In the genomic region with DNA sequence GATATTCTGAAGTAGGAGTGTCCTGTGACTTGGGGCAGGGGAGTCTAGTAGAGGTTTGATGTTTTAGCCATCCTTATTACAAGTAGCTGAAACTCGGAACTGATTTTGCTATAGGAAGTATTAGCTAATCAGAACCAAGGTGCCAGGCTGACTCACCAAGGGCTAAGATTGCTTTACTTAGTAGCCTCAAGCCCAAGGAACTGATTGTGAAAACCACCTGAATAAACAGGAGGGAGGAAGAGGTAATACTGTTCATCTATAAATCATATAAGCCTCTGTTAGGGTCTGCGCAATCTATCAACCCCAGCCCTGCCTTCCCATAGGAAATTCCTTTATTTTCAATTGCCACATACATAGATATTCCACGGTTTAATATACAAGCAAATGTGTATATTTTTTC, we compare ENCODE assay signal across 7 cellular contexts. TPM values are rescaled to one million over a fixed set of nuclear protein-coding genes. Genes with fewer than 3 reads are reported as not detected.
A peak's percentile ranks its signal among the peaks of the same experiment; 100 is the strongest.
DNase-seq lines count a peak whose midpoint lies in the region; ATAC-seq and TF ChIP-seq lines count a peak whose summit lies in the region.

No MANE protein-coding gene starts in this region.

- POLR2A ChIA-PET in T-cell (lab: Charles Lee) = interaction anchor here in 1 of 2 donors (1.5 kb wide), 1 partner anchor 8 kb away, joined by 7 read pairs; no protein-coding TSS in a partner anchor

- peak in 1 of 4 experiments; percentile 15 for ATAC-seq in T-cell (replicated peaks in 1 of 4)
- peak; percentile 32 for ATAC-seq in stimulated activated memory B cell treated with anti-CD40 and anti-IgM and Interleukin-4, amounts not matched to agents 10 μg/mL and 1 μg/mL and 100 μg/mL, for 72 hours
- ATAC-seq in GM19324 (IDR thresholded peaks at IDR 0.05; ENCODE audit: low FRiP score, unreplicated experiment) = no peak
- ATAC-seq in HG03039 (IDR thresholded peaks at IDR 0.05; ENCODE audit: unreplicated experiment) = no peak

- H3K27me3 Mint-ChIP-seq in HFFc6 (ENCODE audit: insufficient read depth) (no peaks in the 10 kb centered on the region; the same call in 1 of the 2 replicates), T-cell (no peaks in the 10 kb centered on the region)
- no peaks in the 10 kb centered on the region for H3K27me3 Mint-ChIP-seq in stimulated activated memory B cell treated with anti-CD40 and anti-IgM and Interleukin-4, amounts not matched to agents 10 μg/mL and 1 μg/mL and 100 μg/mL, for 72 hours

- CTCF ChIA-PET in T-cell (lab: Charles Lee) = interaction anchor here (0.6 to 0.7 kb wide), 3 partner anchors 10 to 300 kb away, joined by 3 read pairs; no protein-coding TSS in a partner anchor

- H3K4me3 Mint-ChIP-seq in HFFc6 (peak overlapping the region; percentile 84), T-cell (peak overlapping the region; percentile 36 to 69 (median 45))
- H3K4me3 Mint-ChIP-seq in stimulated activated memory B cell treated with anti-CD40 and anti-IgM and Interleukin-4, amounts not matched to agents 10 μg/mL and 1 μg/mL and 100 μg/mL, for 72 hours = peak overlapping the region; percentile 69

- peaks cover 73% of the 10 kb centered on the region for H3K36me3 Mint-ChIP-seq in HFFc6 (ENCODE audit: low read depth)
- peaks cover 72% of the 10 kb centered on the region for H3K36me3 Mint-ChIP-seq in T-cell
- H3K36me3 Mint-ChIP-seq in stimulated activated memory B cell treated with anti-CD40 and anti-IgM and Interleukin-4, amounts not matched to agents 10 μg/mL and 1 μg/mL and 100 μg/mL, for 72 hours = peaks cover 93% of the 10 kb centered on the region

- H3K9me3 Mint-ChIP-seq in HFFc6 (no peaks in the 10 kb centered on the region), T-cell (no peaks in the 10 kb centered on the region)
- H3K9me3 Mint-ChIP-seq in stimulated activated memory B cell treated with anti-CD40 and anti-IgM and Interleukin-4, amounts not matched to agents 10 μg/mL and 1 μg/mL and 100 μg/mL, for 72 hours = no peaks in the 10 kb centered on the region

- no peak for TF ChIP-seq CTCF in HFFc6 (IDR thresholded peaks at IDR 0.05)

- H3K27ac Mint-ChIP-seq in HFFc6 = peak overlapping the region; percentile 92
- H3K27ac Mint-ChIP-seq in T-cell = peak overlapping the region; percentile 79 to 90
- peak overlapping the region; percentile 87 for H3K27ac Mint-ChIP-seq in stimulated activated memory B cell treated with anti-CD40 and anti-IgM and Interleukin-4, amounts not matched to agents 10 μg/mL and 1 μg/mL and 100 μg/mL, for 72 hours

- DNase-seq in HFFc6 (peak; percentile 49), T-cell (no peak), fibroblast of peridontal ligament (ENCODE audit: extremely low read depth) (peak; percentile 64)
- no peak for DNase-seq in stimulated activated CD4-positive, alpha-beta T cell treated with anti-CD3 and anti-CD28 coated beads, Interleukin-1b, Interleukin-23, amount 100 ng/mL, for 48 hours

- peaks cover 43% of the 10 kb centered on the region for H3K4me1 Mint-ChIP-seq in HFFc6 (ENCODE audit: low read depth)
- peaks cover 62 to 69% (median 66%) of the 10 kb centered on the region in 3 donors for H3K4me1 Mint-ChIP-seq in T-cell
- peaks cover 71% of the 10 kb centered on the region for H3K4me1 Mint-ChIP-seq in stimulated activated memory B cell treated with anti-CD40 and anti-IgM and Interleukin-4, amounts not matched to agents 10 μg/mL and 1 μg/mL and 100 μg/mL, for 72 hours

RNA-seq across cellular contexts. Expression of a gene that starts 54.4 kb away (rescaled TPM):
- total RNA-seq in HFFc6 (2021; fragmentation: NEBNext Ultra II Directional; extraction: Animal tissue kit (Norgen Biotek cat#: 25700)) = 1,000 to 10,000 TPM in 2 of 6 experiments, 100 to 1,000 TPM in 4; 820 to 1,032 (median 914) TPM
- 100 to 1,000 TPM; 578 to 855 (median 640) TPM for total RNA-seq in T-cell

RNA-seq across cellular contexts. Expression of a gene that starts 56.2 kb away (rescaled TPM):
- total RNA-seq in HFFc6 (2021; fragmentation: NEBNext Ultra II Directional; extraction: Animal tissue kit (Norgen Biotek cat#: 25700)) = 1 to 10 TPM; 1.0 to 1.5 (median 1.3) TPM
- total RNA-seq in T-cell = 1 to 10 TPM; 1.1 to 1.7 (median 1.5) TPM

Comparison
In these comparisons a context has a peak if more than half of its experiments do, and no peak if none do; other contexts are left out.
1. DNase-seq: peak in HFFc6 (single experiment) and fibroblast of peridontal ligament (single experiment); none in T-cell (0 of 34) and stimulated activated CD4-positive, alpha-beta T cell treated with anti-CD3 and anti-CD28 coated beads, Interleukin-1b, Interleukin-23, amount 100 ng/mL, for 48 hours (single experiment).
2. Peak in every context shown above with its lines, with median percentiles within 50 percentile points of each other: H3K27ac Mint-ChIP-seq and H3K4me3 Mint-ChIP-seq.